ENCODE assay signal across 8 cellular contexts in the genomic region with DNA sequence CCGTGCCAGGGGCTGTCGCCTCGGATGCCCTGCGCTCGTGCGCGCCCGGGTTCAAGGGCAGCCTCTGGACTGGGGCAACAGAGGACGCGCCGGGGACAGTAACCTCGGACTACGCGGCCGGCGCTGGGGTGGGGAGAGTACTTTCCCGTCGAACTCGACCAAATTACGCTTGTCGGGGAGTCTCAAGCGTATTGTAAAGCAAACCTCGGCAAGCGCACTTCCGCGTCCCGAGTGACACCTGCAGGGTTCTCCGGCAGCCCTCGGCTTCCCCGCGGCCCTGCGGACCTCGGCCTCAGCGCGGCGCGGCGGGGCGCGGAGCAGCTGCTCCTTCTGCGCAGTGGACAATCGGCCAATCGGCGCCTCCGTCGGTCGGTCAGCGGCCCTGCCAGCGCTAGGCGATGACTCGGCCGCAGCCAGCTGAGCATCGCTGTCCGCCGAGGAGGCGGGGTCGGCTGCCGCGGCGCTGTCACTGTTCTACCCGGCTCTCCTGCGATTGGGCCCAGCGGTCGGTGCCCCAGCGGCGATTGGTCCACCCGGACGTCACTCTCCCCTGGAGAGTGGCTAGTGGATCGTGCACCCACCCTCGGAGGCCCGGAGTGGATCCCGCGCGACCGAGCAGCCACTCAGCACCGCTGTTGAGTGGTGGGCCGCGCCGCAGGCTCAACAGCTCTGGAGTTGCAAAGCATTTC. TPM values are rescaled to one million over a fixed set of nuclear protein-coding genes. Genes with fewer than 3 reads are reported as not detected.
A peak's percentile ranks its signal among the peaks of the same experiment; 100 is the strongest.
DNase-seq lines count a peak whose midpoint lies in the region; ATAC-seq and TF ChIP-seq lines count a peak whose summit lies in the region.

Gene SLC46A3, minus strand, starts transcription at position 433 of the 689 bp plus-strand sequence. CDS start 972 bp downstream, outside the sequence.

- DNase-seq in DMS79 treated with DMSO at 0.1 percent for 48 hours (lab: John Stamatoyannopoulos, UW) (peak; percentile 47), RPMI8226 (peak; percentile 66), fibroblast of peridontal ligament (ENCODE audit: extremely low read depth) (peak; percentile 96)
- DNase-seq in Jurkat, Clone E6-1 (ENCODE audit: low read depth, low spot score): peak; percentile 95
- DNase-seq in activated T-helper 9 cell treated with anti-CD3 and anti-CD28 coated beads, Interleukin-2, amount 50 U/mL, for 16 hours (ENCODE audit: low read depth): peak; percentile 95
- DNase-seq in stimulated activated naive CD8-positive, alpha-beta T cell treated with anti-CD3 and anti-CD28 coated beads, Interleukin-15, Interleukin-2, amounts not matched to agents 100 U/mL and 50 U/mL, for 24 hours: peak; percentile 97

- peak within 1 kb of the TSS; percentile 80 for H3K4me3 ChIP-seq in Jurkat, Clone E6-1 (ENCODE audit: low read length)

- peak; percentile 99 for ATAC-seq in GM21619 (IDR thresholded peaks at IDR 0.05; ENCODE audit: unreplicated experiment)
- ATAC-seq in stimulated activated naive CD8-positive, alpha-beta T cell treated with anti-CD3 and anti-CD28 coated beads, Interleukin-15, Interleukin-2, amounts not matched to agents 100 U/mL and 50 U/mL, for 24 hours: peak; percentile 100

- peak within 1 kb of the TSS; percentile 89 to 93 (median 91) for H3K4me3 Mint-ChIP-seq in nephron

- H3K27ac Mint-ChIP-seq in nephron: peak within 1 kb of the TSS; percentile 69 to 85 (median 77)

- TF ChIP-seq CTCF in nephron (IDR thresholded peaks at IDR 0.05; ENCODE audit: unreplicated experiment in 3 of 3): no peak

- H3K27me3 Mint-ChIP-seq in nephron (ENCODE audit: low read depth): peaks cover 46% of the 10 kb centered on the region

- no peaks in the 10 kb centered on the region for H3K36me3 Mint-ChIP-seq in nephron (ENCODE audit: low read depth)

- H3K9me3 Mint-ChIP-seq in nephron: no peaks in the 10 kb centered on the region

- peaks cover 8% of the 10 kb centered on the region for H3K4me1 Mint-ChIP-seq in nephron

RNA-seq across cellular contexts. Expression of gene SLC46A3, which starts in this region (rescaled TPM):
- polyA plus RNA-seq in Jurkat, Clone E6-1 (2012; ENCODE audit: insufficient read depth, insufficient read length): 9.1 TPM

Comparison
In these comparisons a context has a peak if more than half of its experiments do, and no peak if none do; other contexts are left out.
1. Peak in every context shown above with its lines: DNase-seq, ATAC-seq and H3K4me3 ChIP-seq.
2. DNase-seq: peak in every context shown above with its lines; median percentile 97 in stimulated activated naive CD8-positive, alpha-beta T cell treated with anti-CD3 and anti-CD28 coated beads, Interleukin-15, Interleukin-2, amounts not matched to agents 100 U/mL and 50 U/mL, for 24 hours; 96 in fibroblast of peridontal ligament; 95 in Jurkat, Clone E6-1; 95 in activated T-helper 9 cell treated with anti-CD3 and anti-CD28 coated beads, Interleukin-2, amount 50 U/mL, for 16 hours; 66 in RPMI8226; 47 in DMS79 treated with DMSO at 0.1 percent for 48 hours.